Comparison of ENCODE assay signal across 1 cellular context in the genomic region with DNA sequence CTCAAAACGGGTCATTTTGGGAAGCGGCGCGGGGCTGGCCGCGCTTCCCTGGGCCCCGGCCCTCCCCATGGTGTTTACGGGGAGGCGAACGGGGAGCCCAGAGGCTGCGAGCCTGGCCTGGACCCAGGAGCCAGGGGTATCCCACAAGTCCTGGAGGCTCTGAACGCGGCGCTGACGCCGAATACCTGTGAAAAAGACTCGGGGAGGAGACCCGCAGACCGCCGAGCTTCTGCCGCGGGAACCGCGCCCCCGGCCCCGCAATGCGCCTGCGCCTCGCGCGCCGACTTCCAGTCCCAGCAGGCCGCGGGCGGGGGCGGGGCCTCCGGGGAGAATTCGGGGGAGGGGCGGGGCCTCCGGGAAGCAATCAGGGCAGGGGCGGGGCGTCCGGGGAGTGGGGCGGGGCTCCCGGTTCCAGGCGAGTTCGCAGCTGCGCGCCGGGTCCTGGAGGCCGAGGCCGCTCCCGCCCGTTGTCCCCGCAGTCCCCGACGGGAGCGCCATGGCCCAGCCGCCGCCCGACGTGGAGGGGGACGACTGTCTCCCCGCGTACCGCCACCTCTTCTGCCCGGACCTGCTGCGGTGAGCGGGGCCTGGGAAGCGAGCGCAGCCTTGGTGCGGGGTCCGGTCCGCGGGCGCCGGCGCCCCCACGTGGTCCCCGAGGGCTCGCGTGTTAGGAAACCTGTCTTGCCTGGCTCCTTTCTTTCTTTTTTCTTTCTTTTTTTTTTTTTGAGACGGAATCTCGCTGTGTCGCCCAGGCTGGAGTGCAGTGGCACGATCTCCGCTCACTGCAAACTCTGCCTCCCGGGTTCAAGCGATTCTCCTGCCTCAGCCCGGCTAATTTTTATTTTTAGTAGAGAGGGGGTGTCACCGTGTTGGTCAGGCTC.
TF ChIP-seq lines count a peak whose summit lies in the region.

DECR2 (plus strand) TSS at position 418 of the 881 bp plus-strand sequence; CDS start at position 497, 79 bp downstream.

TF ChIP-seq in H1, 55 proteins besides CTCF, POLR2A, EP300 and RAD21:
- TF ChIP-seq KDM4A (IDR thresholded peaks at IDR 0.05; ENCODE audit: low read depth, low read length, severe bottlenecking) (peak; percentile 55), POLR2AphosphoS5 (IDR thresholded peaks at IDR 0.05; ENCODE audit: low read depth, low read length) (peak; percentile 89), NANOG (IDR thresholded peaks at IDR 0.05; ENCODE audit: insufficient read depth, low read depth, low read length, poor library complexity, severe bottlenecking) (peak; percentile 27), E2F6 (IDR thresholded peaks at IDR 0.05) (peak; percentile 47; the same call in 1 of the 2 replicates), CREB1 (IDR thresholded peaks at IDR 0.05) (0 out of 2 replicates have a peak, but pooled peaks have one; percentile 17), NRF1 (IDR thresholded peaks at IDR 0.05; ENCODE audit: low read depth, low read length) (peak; percentile 57), TAF1 (IDR thresholded peaks at IDR 0.05; ENCODE audit: low read depth, low read length) (peak; percentile 76), PHF8 (conservative IDR thresholded peaks at IDR 0.05; ENCODE audit: low read depth, low read length) (peak; percentile 73; the same call in 1 of the 2 replicates), TAF7 (optimal IDR thresholded peaks at IDR 0.05; ENCODE audit: borderline replicate concordance, low read depth, low read length) (peak; percentile 35), SP4 (IDR thresholded peaks at IDR 0.05; ENCODE audit: low read length) (peak; percentile 61; the same call in 1 of the 2 replicates), BACH1 (IDR thresholded peaks at IDR 0.05; ENCODE audit: low read length) (peak; percentile 47; the same call in 1 of the 2 replicates), EZH2 (IDR thresholded peaks at IDR 0.05; ENCODE audit: low read depth, low read length, severe bottlenecking) (no peak), RBBP5 (IDR thresholded peaks at IDR 0.05; ENCODE audit: borderline replicate concordance, low read depth, low read length) (peak; percentile 55; the same call in 1 of the 2 replicates), CTBP2 (IDR thresholded peaks at IDR 0.05; ENCODE audit: borderline replicate concordance, insufficient read depth, insufficient read length, low read length) (no peak), RFX5 (IDR thresholded peaks at IDR 0.05; ENCODE audit: borderline replicate concordance, low read depth, low read length) (no peak)
- TF ChIP-seq, protein P1, sequence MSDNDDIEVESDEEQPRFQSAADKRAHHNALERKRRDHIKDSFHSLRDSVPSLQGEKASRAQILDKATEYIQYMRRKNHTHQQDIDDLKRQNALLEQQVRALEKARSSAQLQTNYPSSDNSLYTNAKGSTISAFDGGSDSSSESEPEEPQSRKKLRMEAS (IDR thresholded peaks at IDR 0.05) = peak; percentile 61
- TF ChIP-seq, protein P2, sequence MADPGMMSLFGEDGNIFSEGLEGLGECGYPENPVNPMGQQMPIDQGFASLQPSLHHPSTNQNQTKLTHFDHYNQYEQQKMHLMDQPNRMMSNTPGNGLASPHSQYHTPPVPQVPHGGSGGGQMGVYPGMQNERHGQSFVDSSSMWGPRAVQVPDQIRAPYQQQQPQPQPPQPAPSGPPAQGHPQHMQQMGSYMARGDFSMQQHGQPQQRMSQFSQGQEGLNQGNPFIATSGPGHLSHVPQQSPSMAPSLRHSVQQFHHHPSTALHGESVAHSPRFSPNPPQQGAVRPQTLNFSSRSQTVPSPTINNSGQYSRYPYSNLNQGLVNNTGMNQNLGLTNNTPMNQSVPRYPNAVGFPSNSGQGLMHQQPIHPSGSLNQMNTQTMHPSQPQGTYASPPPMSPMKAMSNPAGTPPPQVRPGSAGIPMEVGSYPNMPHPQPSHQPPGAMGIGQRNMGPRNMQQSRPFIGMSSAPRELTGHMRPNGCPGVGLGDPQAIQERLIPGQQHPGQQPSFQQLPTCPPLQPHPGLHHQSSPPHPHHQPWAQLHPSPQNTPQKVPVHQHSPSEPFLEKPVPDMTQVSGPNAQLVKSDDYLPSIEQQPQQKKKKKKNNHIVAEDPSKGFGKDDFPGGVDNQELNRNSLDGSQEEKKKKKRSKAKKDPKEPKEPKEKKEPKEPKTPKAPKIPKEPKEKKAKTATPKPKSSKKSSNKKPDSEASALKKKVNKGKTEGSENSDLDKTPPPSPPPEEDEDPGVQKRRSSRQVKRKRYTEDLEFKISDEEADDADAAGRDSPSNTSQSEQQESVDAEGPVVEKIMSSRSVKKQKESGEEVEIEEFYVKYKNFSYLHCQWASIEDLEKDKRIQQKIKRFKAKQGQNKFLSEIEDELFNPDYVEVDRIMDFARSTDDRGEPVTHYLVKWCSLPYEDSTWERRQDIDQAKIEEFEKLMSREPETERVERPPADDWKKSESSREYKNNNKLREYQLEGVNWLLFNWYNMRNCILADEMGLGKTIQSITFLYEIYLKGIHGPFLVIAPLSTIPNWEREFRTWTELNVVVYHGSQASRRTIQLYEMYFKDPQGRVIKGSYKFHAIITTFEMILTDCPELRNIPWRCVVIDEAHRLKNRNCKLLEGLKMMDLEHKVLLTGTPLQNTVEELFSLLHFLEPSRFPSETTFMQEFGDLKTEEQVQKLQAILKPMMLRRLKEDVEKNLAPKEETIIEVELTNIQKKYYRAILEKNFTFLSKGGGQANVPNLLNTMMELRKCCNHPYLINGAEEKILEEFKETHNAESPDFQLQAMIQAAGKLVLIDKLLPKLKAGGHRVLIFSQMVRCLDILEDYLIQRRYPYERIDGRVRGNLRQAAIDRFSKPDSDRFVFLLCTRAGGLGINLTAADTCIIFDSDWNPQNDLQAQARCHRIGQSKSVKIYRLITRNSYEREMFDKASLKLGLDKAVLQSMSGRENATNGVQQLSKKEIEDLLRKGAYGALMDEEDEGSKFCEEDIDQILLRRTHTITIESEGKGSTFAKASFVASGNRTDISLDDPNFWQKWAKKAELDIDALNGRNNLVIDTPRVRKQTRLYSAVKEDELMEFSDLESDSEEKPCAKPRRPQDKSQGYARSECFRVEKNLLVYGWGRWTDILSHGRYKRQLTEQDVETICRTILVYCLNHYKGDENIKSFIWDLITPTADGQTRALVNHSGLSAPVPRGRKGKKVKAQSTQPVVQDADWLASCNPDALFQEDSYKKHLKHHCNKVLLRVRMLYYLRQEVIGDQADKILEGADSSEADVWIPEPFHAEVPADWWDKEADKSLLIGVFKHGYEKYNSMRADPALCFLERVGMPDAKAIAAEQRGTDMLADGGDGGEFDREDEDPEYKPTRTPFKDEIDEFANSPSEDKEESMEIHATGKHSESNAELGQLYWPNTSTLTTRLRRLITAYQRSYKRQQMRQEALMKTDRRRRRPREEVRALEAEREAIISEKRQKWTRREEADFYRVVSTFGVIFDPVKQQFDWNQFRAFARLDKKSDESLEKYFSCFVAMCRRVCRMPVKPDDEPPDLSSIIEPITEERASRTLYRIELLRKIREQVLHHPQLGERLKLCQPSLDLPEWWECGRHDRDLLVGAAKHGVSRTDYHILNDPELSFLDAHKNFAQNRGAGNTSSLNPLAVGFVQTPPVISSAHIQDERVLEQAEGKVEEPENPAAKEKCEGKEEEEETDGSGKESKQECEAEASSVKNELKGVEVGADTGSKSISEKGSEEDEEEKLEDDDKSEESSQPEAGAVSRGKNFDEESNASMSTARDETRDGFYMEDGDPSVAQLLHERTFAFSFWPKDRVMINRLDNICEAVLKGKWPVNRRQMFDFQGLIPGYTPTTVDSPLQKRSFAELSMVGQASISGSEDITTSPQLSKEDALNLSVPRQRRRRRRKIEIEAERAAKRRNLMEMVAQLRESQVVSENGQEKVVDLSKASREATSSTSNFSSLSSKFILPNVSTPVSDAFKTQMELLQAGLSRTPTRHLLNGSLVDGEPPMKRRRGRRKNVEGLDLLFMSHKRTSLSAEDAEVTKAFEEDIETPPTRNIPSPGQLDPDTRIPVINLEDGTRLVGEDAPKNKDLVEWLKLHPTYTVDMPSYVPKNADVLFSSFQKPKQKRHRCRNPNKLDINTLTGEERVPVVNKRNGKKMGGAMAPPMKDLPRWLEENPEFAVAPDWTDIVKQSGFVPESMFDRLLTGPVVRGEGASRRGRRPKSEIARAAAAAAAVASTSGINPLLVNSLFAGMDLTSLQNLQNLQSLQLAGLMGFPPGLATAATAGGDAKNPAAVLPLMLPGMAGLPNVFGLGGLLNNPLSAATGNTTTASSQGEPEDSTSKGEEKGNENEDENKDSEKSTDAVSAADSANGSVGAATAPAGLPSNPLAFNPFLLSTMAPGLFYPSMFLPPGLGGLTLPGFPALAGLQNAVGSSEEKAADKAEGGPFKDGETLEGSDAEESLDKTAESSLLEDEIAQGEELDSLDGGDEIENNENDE (IDR thresholded peaks at IDR 0.05; ENCODE audit: insufficient replicate concordance, low read length) = no peak
